ENCODE assay signal across 21 cellular contexts in the genomic region with DNA sequence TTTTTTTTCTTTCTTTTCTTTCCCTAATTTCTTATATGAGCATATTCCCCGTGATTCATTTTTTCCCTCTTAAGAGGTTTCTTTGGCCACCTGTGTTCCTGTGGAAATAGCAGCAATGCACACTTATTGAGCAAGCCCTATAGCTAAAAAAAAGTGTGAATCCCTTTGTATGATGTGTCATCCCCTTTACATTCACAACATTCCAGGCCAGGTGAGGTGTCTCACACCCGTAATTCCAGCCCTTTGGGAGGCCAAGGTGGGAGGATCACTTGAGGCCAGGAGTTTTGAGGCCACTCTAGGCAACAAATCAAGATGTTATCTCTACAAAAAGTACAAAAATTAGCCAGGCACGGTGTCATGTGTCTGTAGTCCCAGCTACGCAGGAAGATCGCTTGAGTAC.
DNase-seq lines count a peak whose midpoint lies in the region; ATAC-seq, FAIRE-seq and TF ChIP-seq lines count a peak whose summit lies in the region.
"Had no signal": no experiment of that assay in that cellular context is flagged by ENCODE, and none has a peak within 500 bp of the region (broad histone marks: within the 10 kb centered on the region; RNA-seq: fewer than 3 reads in every experiment).

No MANE protein-coding gene starts in this region.

- no peak overlapping the region for H4K8ac ChIP-seq in H1 (ENCODE audit: extremely low read depth, insufficient read depth, low read length)

- POLR2A ChIA-PET in PC-3 (lab: Charles Lee; ENCODE audit: unreplicated experiment) (interaction anchor here (0.8 kb wide), 2 partner anchors 330 to 700 kb away, joined by 3 read pairs; a partner anchor contains a TSS), H1 (lab: Charles Lee; ENCODE audit: partially characterized antibody) (no interaction called here)

- H4K91ac ChIP-seq in H1 (replicated peaks; ENCODE audit: insufficient read length, low read length) = no peak overlapping the region

- BruUV-seq in PC-3 (replicated peaks; lab: Mats Ljungman, UMichigan) = no TSS peak

- H2AK5ac ChIP-seq in H1 (ENCODE audit: low read depth, low read length) = no peak overlapping the region

- peaks cover 5% of the 10 kb centered on the region for H3K27me3 Mint-ChIP-seq in type B pancreatic cell

- 0 out of 2 replicates have a peak overlapping the region, but pooled peaks have one; percentile 15 for H3K9ac ChIP-seq in PC-3 (ENCODE audit: low read length)
- H3K9ac ChIP-seq in H1 (replicated peaks in 1 of 4; ENCODE audit: extremely low read depth in 1 of 4, low read depth in 3 of 4, low read length in 3 of 4) = no peak overlapping the region

- TF ChIP-seq RAD21 in H1 (IDR thresholded peaks at IDR 0.05 in 1 of 2, conservative IDR thresholded peaks at IDR 0.05 in 1 of 2; ENCODE audit: low read depth in 2 of 2, low read length in 2 of 2) = no peak

- no peak overlapping the region for H2BK120ac ChIP-seq in H1 (replicated peaks; ENCODE audit: low read depth, low read length)

- H3K9me3 ChIP-seq in PC-3 (ENCODE audit: low read length) (no peaks in the 10 kb centered on the region), H1 (ENCODE audit: insufficient read depth in 2 of 2, low read depth in 1 of 2, low read length in 1 of 2) (no peaks in the 10 kb centered on the region)
- H3K9me3 ChIP-seq: BE2C, MG63, Peyer's patch had no signal

- H2BK15ac ChIP-seq in H1 (ENCODE audit: low read length) = no peak overlapping the region

- H3K27ac ChIP-seq in PC-3 (ENCODE audit: low read length) (peak overlapping the region; percentile 79), H1 (ENCODE audit: low read depth, low read length) (no peak overlapping the region), foreskin keratinocyte (peak overlapping the region; percentile 13)
- H3K27ac ChIP-seq: Peyer's patch had no signal

- H2BK20ac ChIP-seq in H1 (ENCODE audit: low read length) = no peak overlapping the region

- H3K79me2 ChIP-seq in PC-3 (ENCODE audit: low read length) (no peaks in the 10 kb centered on the region), H1 (ENCODE audit: control insufficient read depth in 1 of 2, insufficient read depth in 2 of 2, low read length in 2 of 2) (no peaks in the 10 kb centered on the region)

- FAIRE-seq in H1 (lab: Jason Lieb, UNC) = no peak
- FAIRE-seq: GM12878 had no signal

- peaks cover 39% of the 10 kb centered on the region for H3K4me1 Mint-ChIP-seq in type B pancreatic cell (ENCODE audit: unreplicated experiment)

- TF ChIP-seq CTCF in PC-3 (conservative IDR thresholded peaks at IDR 0.05; ENCODE audit: low read depth, low read length) (no peak), H1 (IDR thresholded peaks at IDR 0.05; ENCODE audit: control extremely low read depth in 1 of 3, insufficient read depth in 1 of 3, low read depth in 1 of 3, low read length in 3 of 3) (no peak), foreskin keratinocyte (conservative IDR thresholded peaks at IDR 0.05) (no peak), type B pancreatic cell (conservative IDR thresholded peaks at IDR 0.05) (no peak)

- peak; percentile 50 for DNase-seq in PC-3
- DNase-seq in H1 (ENCODE audit: low read depth in 1 of 2, low spot score in 2 of 2) = no peak
- DNase-seq in foreskin keratinocyte = peak; percentile 89 to 93
- DNase-seq in type B pancreatic cell (ENCODE audit: extremely low spot score, unreplicated experiment) = no peak
- DNase-seq in NCI-H2081 treated with DMSO at 0.1 percent for 48 hours (lab: John Stamatoyannopoulos, UW) = no peak
- DNase-seq: BE2C; CD4-positive, alpha-beta T cell; COR-L47; Kasumi-1; MG63; NCI-H1417 treated with DMSO at 0.1 percent for 48 hours; NCI-H187; NCI-H2107; NCI-H2227 treated with DMSO at 0.1 percent for 48 hours; NCI-H510A treated with DMSO at 0.1 percent for 48 hours; NCI-H748 treated with DMSO at 0.1 percent for 48 hours; Peyer's patch had no signal

- no peaks in the 10 kb centered on the region for H3K9me2 ChIP-seq in PC-3 (replicated peaks; ENCODE audit: low read length)

- H3K36me3 Mint-ChIP-seq in type B pancreatic cell = no peaks in the 10 kb centered on the region

- peak overlapping the region; percentile 58 for H3K4me2 ChIP-seq in PC-3 (ENCODE audit: low read length)
- no peak overlapping the region for H3K4me2 ChIP-seq in H1 (ENCODE audit: insufficient read depth in 1 of 2, low read depth in 2 of 2, low read length in 2 of 2)

- no peak for TF ChIP-seq POLR2A in H1 (IDR thresholded peaks at IDR 0.05; ENCODE audit: control extremely low read depth in 1 of 2, low read depth in 2 of 2, low read length in 2 of 2)

- TF ChIP-seq EP300 in H1 (IDR thresholded peaks at IDR 0.05; ENCODE audit: borderline replicate concordance in 1 of 2, low read depth in 2 of 2, low read length in 2 of 2) = no peak

- H3K27me3 ChIP-seq in PC-3 (ENCODE audit: low read length) (no peaks in the 10 kb centered on the region), H1 (replicated peaks in 1 of 4; ENCODE audit: control insufficient read depth in 3 of 4, extremely low read depth in 1 of 4, insufficient read depth in 3 of 4, low read length in 3 of 4) (no peaks in the 10 kb centered on the region), foreskin keratinocyte (no peaks in the 10 kb centered on the region)
- H3K27me3 ChIP-seq: BE2C, MG63, Peyer's patch had no signal

- 93% methylated on average over 5 of the region's 5 CpGs; no CpG with 5 or more reads in 1 of the 2 experiments for WGBS in H1 (ENCODE audit: extremely low coverage in 1 of 2, insufficient coverage in 1 of 2, insufficient read length in 1 of 2, insufficient replicate concordance in 2 of 2, low coverage in 1 of 2, low lambda C conversion rate in 2 of 2, missing lambda C conversion rate in 1 of 2), 2 experiments

- peaks cover 6% of the 10 kb centered on the region for H3F3A ChIP-seq in PC-3 (ENCODE audit: low read length, unreplicated experiment)

- H3K36me3 ChIP-seq in PC-3 (ENCODE audit: low read depth, low read length) (no peaks in the 10 kb centered on the region), H1 (ENCODE audit: control insufficient read depth in 2 of 4, insufficient read depth in 4 of 4, low read length in 3 of 4) (no peaks in the 10 kb centered on the region)
- H3K36me3 ChIP-seq: BE2C, MG63, Peyer's patch had no signal

- no peak overlapping the region for H2BK5ac ChIP-seq in H1 (ENCODE audit: low read depth, low read length)

- CTCF ChIA-PET in PC-3 (lab: Charles Lee) (no interaction called here), H1 (lab: Charles Lee; ENCODE audit: partially characterized antibody) (no interaction called here)

- no peak overlapping the region for H3K14ac ChIP-seq in H1 (ENCODE audit: insufficient read length)

- H3K4me3 ChIP-seq in PC-3 (ENCODE audit: low read length) (no peak overlapping the region), H1 (ENCODE audit: extremely low read depth in 1 of 4, insufficient read depth in 2 of 4, low read depth in 3 of 4, low read length in 4 of 4) (no peak overlapping the region)
- H3K4me3 ChIP-seq: GM12878, MG63, Peyer's patch had no signal

- no peaks in the 10 kb centered on the region for H3K23me2 ChIP-seq in H1 (ENCODE audit: low read depth, low read length)

- H3K4me1 ChIP-seq in PC-3 (ENCODE audit: insufficient read depth, low read length) (peaks cover 23% of the 10 kb centered on the region), H1 (replicated peaks in 1 of 4; ENCODE audit: control insufficient read depth in 3 of 4, insufficient read depth in 4 of 4, low read length in 3 of 4) (no peaks in the 10 kb centered on the region), foreskin keratinocyte (peaks cover 5% of the 10 kb centered on the region)
- H3K4me1 ChIP-seq: BE2C, Peyer's patch had no signal

- H3K4me3 Mint-ChIP-seq in type B pancreatic cell = no peak overlapping the region
- H3K4me3 Mint-ChIP-seq: CD4-positive, alpha-beta T cell had no signal

- no peaks in the 10 kb centered on the region for H4K20me1 ChIP-seq in PC-3 (ENCODE audit: low read length)
- no peaks in the 10 kb centered on the region for H4K20me1 ChIP-seq in H1 (replicated peaks in 1 of 2; ENCODE audit: control insufficient read depth in 1 of 2, insufficient read depth in 2 of 2, low read length in 2 of 2)

- no peaks in the 10 kb centered on the region for H3K79me1 ChIP-seq in H1 (ENCODE audit: low read depth, low read length)

- peaks cover 5% of the 10 kb centered on the region for H3K9me3 Mint-ChIP-seq in type B pancreatic cell
- H3K9me3 Mint-ChIP-seq: CD4-positive, alpha-beta T cell had no signal

- H2BK12ac ChIP-seq in H1 (ENCODE audit: low read depth, low read length) = no peak overlapping the region

- no peak overlapping the region for H3K4ac ChIP-seq in H1 (replicated peaks; ENCODE audit: insufficient read length, low read depth, low read length)

- no peak overlapping the region for H3K23ac ChIP-seq in H1 (ENCODE audit: insufficient read length)

- H3K18ac ChIP-seq in H1 (ENCODE audit: extremely low read depth, low read length) = no peak overlapping the region

- no peak overlapping the region for H2AFZ ChIP-seq in PC-3 (ENCODE audit: low read length)
- H2AFZ ChIP-seq in H1 (ENCODE audit: low read length) = no peak overlapping the region

- intact Hi-C loops in PC-3 (cut with micrococcal nuclease) = no loop called here

- ATAC-seq in PC-3 (no peak), foreskin keratinocyte (peak; percentile 65), GM21576 (IDR thresholded peaks at IDR 0.05; ENCODE audit: unreplicated experiment) (no peak), HG03469 (IDR thresholded peaks at IDR 0.05; ENCODE audit: unreplicated experiment) (no peak)
- ATAC-seq: Right ventricle myocardium inferior had no signal

- no peak overlapping the region for H3K56ac ChIP-seq in H1 (replicated peaks; ENCODE audit: insufficient read length, low read depth, low read length)

- H4K5ac ChIP-seq in H1 (ENCODE audit: insufficient read length, low read depth, low read length) = no peak overlapping the region

- H3K27ac Mint-ChIP-seq in type B pancreatic cell = peak overlapping the region; percentile 63
- H3K27ac Mint-ChIP-seq: CD4-positive, alpha-beta T cell had no signal

TF ChIP-seq in H1, 55 proteins besides CTCF, POLR2A, EP300 and RAD21:
- 0 out of 2 replicates have a peak, but pooled peaks have one; percentile 8 for TF ChIP-seq TEAD4 (IDR thresholded peaks at IDR 0.05; ENCODE audit: low read depth, low read length)
- no peak for TF ChIP-seq CHD1 (IDR thresholded peaks at IDR 0.05; ENCODE audit: low read depth, low read length)

Comparison
In these comparisons a context has a peak if more than half of its experiments do, and no peak if none do; other contexts are left out.
1. DNase-seq: peak in PC-3 (single experiment) and foreskin keratinocyte (2 of 2); none in H1 (0 of 2), type B pancreatic cell (single experiment) and NCI-H2081 treated with DMSO at 0.1 percent for 48 hours (single experiment).